Comparison of ENCODE assay signal across 8 cellular contexts in genomic region chr19:53103141-53103902, GRCh38. TPM values are rescaled to one million over a fixed set of nuclear protein-coding genes. Genes with fewer than 3 reads are reported as not detected.
DNase-seq lines count a peak whose midpoint lies in the region; ATAC-seq and TF ChIP-seq lines count a peak whose summit lies in the region.

Gene ZNF160, minus strand, starts transcription at chr19:53103422. Its CDS starts 17,146 bp downstream, at chr19:53086276.

- peak within 1 kb of the TSS; percentile 89 for H3K4me3 Mint-ChIP-seq in activated naive CD8-positive, alpha-beta T cell treated with anti-CD3 and anti-CD28 coated beads, Interleukin-2, amount 10 ng/mL, durations not matched to agents 7 days and 5 days
- peak within 1 kb of the TSS; percentile 96 for H3K4me3 Mint-ChIP-seq in osteocyte (ENCODE audit: unreplicated experiment)

- intact Hi-C loops in head of caudate nucleus (cut with DNase I) = no loop called here

- H2AFZ ChIP-seq in SU-DHL-6 (ENCODE audit: low read depth, low read length, severe bottlenecking) = peak within 1 kb of the TSS; percentile 96

- ATAC-seq in HG02588 (IDR thresholded peaks at IDR 0.05; ENCODE audit: unreplicated experiment) = peak; percentile 91
- peak; percentile 93 for ATAC-seq in activated naive CD8-positive, alpha-beta T cell treated with anti-CD3 and anti-CD28 coated beads, Interleukin-2, amount 10 ng/mL, durations not matched to agents 7 days and 5 days (ENCODE audit: low read depth)

- peaks cover 14% of the 10 kb centered on the region for H3K9me3 Mint-ChIP-seq in activated naive CD8-positive, alpha-beta T cell treated with anti-CD3 and anti-CD28 coated beads, Interleukin-2, amount 10 ng/mL, durations not matched to agents 7 days and 5 days
- H3K9me3 Mint-ChIP-seq in osteocyte (ENCODE audit: unreplicated experiment) = peaks cover 3% of the 10 kb centered on the region

- peaks cover 32% of the 10 kb centered on the region for H3K36me3 Mint-ChIP-seq in activated naive CD8-positive, alpha-beta T cell treated with anti-CD3 and anti-CD28 coated beads, Interleukin-2, amount 10 ng/mL, durations not matched to agents 7 days and 5 days
- peaks cover 20% of the 10 kb centered on the region for H3K36me3 Mint-ChIP-seq in osteocyte (ENCODE audit: unreplicated experiment)

- H3K4me1 Mint-ChIP-seq in activated naive CD8-positive, alpha-beta T cell treated with anti-CD3 and anti-CD28 coated beads, Interleukin-2, amount 10 ng/mL, durations not matched to agents 7 days and 5 days = peaks cover 16% of the 10 kb centered on the region
- peaks cover 23% of the 10 kb centered on the region for H3K4me1 Mint-ChIP-seq in osteocyte (ENCODE audit: unreplicated experiment)

- no peaks in the 10 kb centered on the region for H3K27me3 Mint-ChIP-seq in activated naive CD8-positive, alpha-beta T cell treated with anti-CD3 and anti-CD28 coated beads, Interleukin-2, amount 10 ng/mL, durations not matched to agents 7 days and 5 days
- H3K27me3 Mint-ChIP-seq in osteocyte (ENCODE audit: unreplicated experiment) = no peaks in the 10 kb centered on the region

- H4K20me1 ChIP-seq in SU-DHL-6 (ENCODE audit: low read depth, low read length) = no peaks in the 10 kb centered on the region

- H3K4me2 ChIP-seq in SU-DHL-6 (ENCODE audit: low read depth, low read length, poor library complexity, severe bottlenecking) = peak within 1 kb of the TSS; percentile 92

- peaks cover 3% of the 10 kb centered on the region; the same call in 1 of the 2 replicates for H3F3A ChIP-seq in SU-DHL-6 (ENCODE audit: insufficient read depth)

- DNase-seq in NCI-H1105 (lab: John Stamatoyannopoulos, UW) (peak; percentile 91), head of caudate nucleus (peak; percentile 95 to 99 (median 99)), osteocyte (ENCODE audit: extremely low spot score, unreplicated experiment) (peak; percentile 99)
- peak; percentile 99 for DNase-seq in activated naive CD8-positive, alpha-beta T cell treated with anti-CD3 and anti-CD28 coated beads, Interleukin-2, amount 10 ng/mL, durations not matched to agents 7 days and 5 days

- TF ChIP-seq CTCF in SU-DHL-6 (IDR thresholded peaks at IDR 0.05; ENCODE audit: insufficient read depth, low read length, poor library complexity, severe bottlenecking) = no peak
- no peak for TF ChIP-seq CTCF in osteocyte (IDR thresholded peaks at IDR 0.05)

- no peaks in the 10 kb centered on the region for H3K9me2 ChIP-seq in SU-DHL-6 (replicated peaks; ENCODE audit: insufficient read depth, low read length)

- H3K27me3 ChIP-seq in SU-DHL-6 (ENCODE audit: low read length) (no peaks in the 10 kb centered on the region), thymus (ENCODE audit: control insufficient read depth, insufficient read depth) (no peaks in the 10 kb centered on the region)

- H3K79me2 ChIP-seq in SU-DHL-6 (ENCODE audit: insufficient read depth, low read length) = peaks cover 33% of the 10 kb centered on the region

- H3K27ac Mint-ChIP-seq in activated naive CD8-positive, alpha-beta T cell treated with anti-CD3 and anti-CD28 coated beads, Interleukin-2, amount 10 ng/mL, durations not matched to agents 7 days and 5 days = peak within 1 kb of the TSS; percentile 87
- H3K27ac Mint-ChIP-seq in osteocyte (ENCODE audit: unreplicated experiment) = peak within 1 kb of the TSS; percentile 95

- peaks cover 11% of the 10 kb centered on the region for H3K4me1 ChIP-seq in thymus (ENCODE audit: control insufficient read depth, insufficient read depth, low read length)

- H3K9me3 ChIP-seq in SU-DHL-6 (ENCODE audit: insufficient read depth, low read length) = no peaks in the 10 kb centered on the region
- no peaks in the 10 kb centered on the region for H3K9me3 ChIP-seq in thymus (ENCODE audit: control insufficient read depth)

- no peaks in the 10 kb centered on the region for H3K36me3 ChIP-seq in SU-DHL-6 (ENCODE audit: low read length)
- peaks cover 5% of the 10 kb centered on the region for H3K36me3 ChIP-seq in thymus (ENCODE audit: control insufficient read depth, insufficient read depth)

- peak within 1 kb of the TSS; percentile 95 for H3K4me3 ChIP-seq in GM08714 (ENCODE audit: low read length)
- H3K4me3 ChIP-seq in SU-DHL-6 (ENCODE audit: insufficient read depth, low read length, poor library complexity, severe bottlenecking) = peak within 1 kb of the TSS; percentile 83
- peak within 1 kb of the TSS; percentile 83 for H3K4me3 ChIP-seq in thymus (ENCODE audit: low read length)

- WGBS in thymus = under 1% methylated on average over 60 of the region's 60 CpGs

- H3K9ac ChIP-seq in SU-DHL-6 (ENCODE audit: low read length) = peak within 1 kb of the TSS; percentile 92

- H3K27ac ChIP-seq in SU-DHL-6 (ENCODE audit: low read depth, low read length) = peak within 1 kb of the TSS; percentile 60
- peak within 1 kb of the TSS; percentile 95 for H3K27ac ChIP-seq in thymus (ENCODE audit: low read depth)

- POLR2A ChIA-PET in activated naive CD8-positive, alpha-beta T cell treated with anti-CD3 and anti-CD28 coated beads, Interleukin-2, amount 10 ng/mL, durations not matched to agents 7 days and 5 days (lab: Charles Lee) = no interaction called here

RNA-seq across cellular contexts. Expression of gene ZNF160, which starts in this region (rescaled TPM):
- total RNA-seq in activated naive CD8-positive, alpha-beta T cell treated with anti-CD3 and anti-CD28 coated beads, Interleukin-2, amount 10 ng/mL, durations not matched to agents 7 days and 5 days = 10 to 100 TPM; 52.2 to 53.2 TPM
- 32.9 and 33.2 TPM in 2 replicates for total RNA-seq in osteocyte
- polyA plus RNA-seq in thymus = 33.1 TPM

Comparison
In these comparisons a context has a peak if more than half of its experiments do, and no peak if none do; other contexts are left out.
1. Peak in every context shown above with its lines: DNase-seq, ATAC-seq, H3K4me3 ChIP-seq and H3K27ac ChIP-seq.